In genomic region chr3:33883538-33884203, GRCh38 we compare ENCODE assay signal across 8 cellular contexts.
A peak's percentile ranks its signal among the peaks of the same experiment; 100 is the strongest.
DNase-seq lines count a peak whose midpoint lies in the region; ATAC-seq, FAIRE-seq and TF ChIP-seq lines count a peak whose summit lies in the region.

No MANE protein-coding gene starts in this region.

- H3K27me3 Mint-ChIP-seq in CD14-positive monocyte (ENCODE audit: low read depth in 3 of 3) = peaks cover 0 to 1% (median 0%) of the 10 kb centered on the region in 3 donors

- H3K9me3 Mint-ChIP-seq in CD14-positive monocyte = no peaks in the 10 kb centered on the region

- no peak for FAIRE-seq in small intestine (lab: Jason Lieb, UNC)

- intact Hi-C loops in CD14-positive monocyte (cut with micrococcal nuclease) = loop anchor here in 1 of 2 donors (10.0 kb wide), 1 partner anchor 801 kb away; no protein-coding TSS in a partner anchor

- peak overlapping the region; percentile 66 for H3K4me2 ChIP-seq in hepatocyte

- DNase-seq in CD14-positive monocyte (ENCODE audit: low spot score) (no peak), NCI-H2029 (lab: John Stamatoyannopoulos, UW) (peak; percentile 19), amniotic stem cell (lab: John Stamatoyannopoulos, UW) (peak; percentile 19), hepatocyte (ENCODE audit: low spot score) (peak; percentile 60), small intestine (peak; percentile 45)

- H3K9me3 ChIP-seq in hepatocyte (ENCODE audit: low read depth) (no peaks in the 10 kb centered on the region), small intestine (ENCODE audit: control insufficient read depth, low read depth) (no peaks in the 10 kb centered on the region)

- H3K4me1 Mint-ChIP-seq in CD14-positive monocyte = peaks cover 3% of the 10 kb centered on the region

- ATAC-seq in GM18861 (IDR thresholded peaks at IDR 0.05; ENCODE audit: unreplicated experiment) = peak; percentile 68
- ATAC-seq in GM21423 (IDR thresholded peaks at IDR 0.05; ENCODE audit: unreplicated experiment) = no peak
- ATAC-seq in GM19452 (IDR thresholded peaks at IDR 0.05; ENCODE audit: unreplicated experiment) = no peak

- WGBS in hepatocyte (ENCODE audit: low lambda C conversion rate, missing lambda C conversion rate) = 27% methylated on average over 9 of the region's 9 CpGs
- WGBS in small intestine, 3 donors = 10 to 15% (median 12%) methylated on average over 9 of the region's 9 CpGs

- H3K4me3 ChIP-seq in hepatocyte (no peak overlapping the region), small intestine (ENCODE audit: low read depth in 1 of 2, low read length in 2 of 2) (no peak overlapping the region)

- no peaks in the 10 kb centered on the region for H3K36me3 Mint-ChIP-seq in CD14-positive monocyte

- peak; percentile 95 for TF ChIP-seq CTCF in CD14-positive monocyte (IDR thresholded peaks at IDR 0.05)
- TF ChIP-seq CTCF in hepatocyte (IDR thresholded peaks at IDR 0.05; ENCODE audit: poor library complexity) = peak; percentile 83

- no peaks in the 10 kb centered on the region for H3K36me3 ChIP-seq in hepatocyte (replicated peaks; ENCODE audit: insufficient read depth, low read depth)
- H3K36me3 ChIP-seq in small intestine (ENCODE audit: control insufficient read depth in 2 of 2, insufficient read depth in 2 of 2, low read length in 2 of 2) = no peaks in the 10 kb centered on the region

- H4K20me1 ChIP-seq in hepatocyte (ENCODE audit: insufficient read depth, poor library complexity, severe bottlenecking) = no peaks in the 10 kb centered on the region

- H2AFZ ChIP-seq in hepatocyte = no peak overlapping the region

- no peaks in the 10 kb centered on the region for H3K79me2 ChIP-seq in hepatocyte

- no peaks in the 10 kb centered on the region for H3K9me2 ChIP-seq in hepatocyte (replicated peaks; ENCODE audit: insufficient read depth)

- no peak overlapping the region for H3K27ac ChIP-seq in hepatocyte
- no peak overlapping the region for H3K27ac ChIP-seq in small intestine (ENCODE audit: low read depth in 1 of 2, low read length in 1 of 2)

- no peak overlapping the region for H3K27ac Mint-ChIP-seq in CD14-positive monocyte

- H3K4me1 ChIP-seq in hepatocyte (ENCODE audit: insufficient read depth) (peaks cover 4% of the 10 kb centered on the region), small intestine (ENCODE audit: control insufficient read depth in 2 of 2, insufficient read depth in 1 of 2, low read depth in 1 of 2, low read length in 1 of 2) (no peaks in the 10 kb centered on the region)

- H3K4me3 Mint-ChIP-seq in CD14-positive monocyte = no peak overlapping the region

- no peaks in the 10 kb centered on the region for H3K27me3 ChIP-seq in hepatocyte
- peaks cover 0 to 2% of the 10 kb centered on the region in 2 donors for H3K27me3 ChIP-seq in small intestine (ENCODE audit: control insufficient read depth in 2 of 2, insufficient read depth in 2 of 2, low read length in 2 of 2)
